ENCODE assay signal across 7 cellular contexts in the genomic region with DNA sequence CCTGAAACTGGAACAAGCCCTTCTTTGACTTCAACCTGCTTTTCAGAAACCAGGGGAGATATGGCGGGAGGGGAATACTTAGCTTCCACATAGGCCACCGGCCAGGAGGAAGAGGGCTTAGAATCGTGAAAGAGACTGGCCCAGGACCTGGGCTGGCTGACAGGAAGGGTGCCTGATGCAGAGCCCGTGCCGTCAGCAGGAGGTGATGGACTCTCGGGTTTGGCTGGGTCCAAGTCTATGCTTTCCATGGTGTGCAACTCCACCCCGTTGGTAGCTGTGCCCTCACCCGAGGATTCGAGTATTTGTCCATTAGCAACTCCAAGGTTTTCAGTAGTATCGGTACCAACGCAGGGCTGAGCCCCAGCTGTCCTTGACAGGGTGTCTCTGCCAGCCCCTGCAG. TPM values are rescaled to one million over a fixed set of nuclear protein-coding genes. Genes with fewer than 3 reads are reported as not detected.
"Had no signal": no experiment of that assay in that cellular context is flagged by ENCODE, and none has a peak within 500 bp of the region (broad histone marks: within the 10 kb centered on the region; RNA-seq: fewer than 3 reads in every experiment).

No MANE protein-coding gene starts in this region.

RNA-seq across cellular contexts. Expression of gene OR11H12, which starts 35.1 kb away (rescaled TPM):
- total RNA-seq: GM23248, GM23338, H1, H4, H7, H9, HFFc6 had no signal
- polyA plus RNA-seq: GM23248, GM23338, H1 had no signal
